14 cellular contexts compared by ENCODE assay signal in the genomic region with DNA sequence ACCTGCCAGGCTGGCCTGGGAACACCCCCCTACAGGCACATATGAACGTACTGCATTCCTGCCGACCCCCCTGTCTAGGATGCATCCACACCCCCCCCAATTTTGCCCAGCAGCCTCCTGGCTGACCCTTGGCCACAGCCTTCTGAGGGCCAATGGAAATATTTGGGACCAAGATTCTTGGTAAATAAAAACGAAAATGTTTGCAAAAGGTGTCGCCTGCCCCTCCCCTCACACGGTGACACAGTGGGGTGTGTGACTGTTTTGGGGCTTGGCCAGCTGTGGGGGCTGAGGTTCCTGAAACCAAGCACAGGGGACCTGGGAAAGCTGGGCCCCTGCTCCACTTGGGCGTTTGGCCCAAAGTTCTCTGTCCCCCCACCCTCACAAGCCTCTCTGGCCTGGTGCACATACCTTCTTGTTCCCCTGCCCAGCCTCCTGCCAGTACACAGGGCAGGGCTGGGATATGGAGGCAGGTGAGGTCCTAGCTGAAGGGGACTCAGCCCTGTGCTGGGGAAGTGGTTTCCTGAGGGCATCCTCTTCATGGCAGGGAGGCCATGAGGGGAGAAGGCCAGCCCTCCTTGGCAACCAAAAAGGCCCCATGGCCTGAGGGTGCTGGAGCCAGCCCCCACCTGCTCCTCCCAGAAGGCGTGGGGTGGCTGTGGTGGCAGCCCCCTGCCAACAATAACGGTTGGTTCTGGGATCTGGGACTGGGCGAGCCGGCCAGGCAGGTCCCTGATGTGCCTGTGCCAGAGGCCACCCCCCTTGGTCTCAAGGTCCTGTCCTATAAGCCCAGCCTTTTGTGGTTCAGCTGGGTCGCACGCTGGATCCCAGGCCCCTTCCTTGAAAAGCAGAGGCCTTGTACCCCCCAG. TPM values are rescaled to one million over a fixed set of nuclear protein-coding genes. Genes with fewer than 3 reads are reported as not detected.
DNase-seq lines count a peak whose midpoint lies in the region; TF ChIP-seq lines count a peak whose summit lies in the region.
"Had no signal": no experiment of that assay in that cellular context is flagged by ENCODE, and none has a peak within 500 bp of the region (broad histone marks: within the 10 kb centered on the region; RNA-seq: fewer than 3 reads in every experiment).

No MANE protein-coding gene starts in this region.

- no peak overlapping the region for H2AFZ ChIP-seq in hepatocyte

- H3K4me3 ChIP-seq in Caco-2 (ENCODE audit: low read depth, low read length) (no peak overlapping the region), NB4 (ENCODE audit: low read depth, low read length) (no peak overlapping the region), hepatocyte (no peak overlapping the region), prostate gland (no peak overlapping the region), dorsolateral prefrontal cortex (no peak overlapping the region)

- H3K4me3 Mint-ChIP-seq in Caco-2 (ENCODE audit: unreplicated experiment) (no peak overlapping the region), CD14-positive monocyte (no peak overlapping the region)

- no peaks in the 10 kb centered on the region for H3K9me2 ChIP-seq in hepatocyte (replicated peaks; ENCODE audit: insufficient read depth)

- CTCF ChIA-PET in Caco-2 (lab: Charles Lee): no interaction called here
- CTCF ChIA-PET in RWPE1 (lab: Yijun Ruan, JAX): no interaction called here

- intact Hi-C loops in Caco-2 (cut with micrococcal nuclease; ENCODE audit: unreplicated experiment) (no loop called here), prostate gland (cut with DNase I) (no loop called here), CD14-positive monocyte (cut with micrococcal nuclease) (no loop called here), dorsolateral prefrontal cortex (cut with DNase I) (no loop called here)

- H3K27me3 ChIP-seq in Caco-2 (replicated peaks; ENCODE audit: control insufficient read depth, insufficient read depth, low read length): no peaks in the 10 kb centered on the region
- peaks cover 21% of the 10 kb centered on the region for H3K27me3 ChIP-seq in hepatocyte
- no peaks in the 10 kb centered on the region for H3K27me3 ChIP-seq in prostate gland (replicated peaks; ENCODE audit: insufficient read depth)
- peaks cover 0 to 53% (median 27%) of the 10 kb centered on the region in 45 donors for H3K27me3 ChIP-seq in dorsolateral prefrontal cortex

- peaks cover 2% of the 10 kb centered on the region for H3K36me3 ChIP-seq in Caco-2 (ENCODE audit: control insufficient read depth, insufficient read depth, low read length)
- H3K36me3 ChIP-seq in hepatocyte (replicated peaks; ENCODE audit: insufficient read depth, low read depth): no peaks in the 10 kb centered on the region
- H3K36me3 ChIP-seq in prostate gland: peaks cover 8 to 16% of the 10 kb centered on the region in 2 donors

- POLR2A ChIA-PET in Caco-2 (lab: Charles Lee) (no interaction called here), RWPE1 (lab: Yijun Ruan, JAX; ENCODE audit: low non-redundant PET) (no interaction called here)

- H3K27me3 Mint-ChIP-seq in Caco-2 (ENCODE audit: insufficient read depth, unreplicated experiment) (no peaks in the 10 kb centered on the region), CD14-positive monocyte (ENCODE audit: low read depth in 3 of 3) (peaks cover 35 to 40% (median 39%) of the 10 kb centered on the region in 3 donors)

- H3K4me1 ChIP-seq in Caco-2 (peaks cover 45% of the 10 kb centered on the region), hepatocyte (ENCODE audit: insufficient read depth) (peaks cover 37% of the 10 kb centered on the region), prostate gland (replicated peaks) (peaks cover 39% of the 10 kb centered on the region)

- TF ChIP-seq POLR2A in NB4 (IDR thresholded peaks at IDR 0.05; ENCODE audit: extremely low read depth, insufficient read length) (peak; percentile 15), prostate gland (IDR thresholded peaks at IDR 0.05) (no peak)

- H3K9me3 Mint-ChIP-seq in Caco-2 (ENCODE audit: unreplicated experiment) (no peaks in the 10 kb centered on the region), CD14-positive monocyte (peaks cover 0 to 7% (median 1%) of the 10 kb centered on the region in 7 donors)
- H3K9me3 Mint-ChIP-seq: activated CD4-positive, alpha-beta memory T cell treated with anti-CD3 and anti-CD28 coated beads for 36 hours; activated naive CD4-positive, alpha-beta T cell treated with anti-CD3 and anti-CD28 coated beads, Interleukin-2, amount 50 U/mL, for 72 hours; activated T-cell treated with anti-CD3 and anti-CD28 coated beads, Interleukin-2, amount 50 U/mL, for 4 hours had no signal

- H3K27ac Mint-ChIP-seq in Caco-2 (ENCODE audit: unreplicated experiment) (peak overlapping the region; percentile 8), CD14-positive monocyte (no peak overlapping the region)
- H3K27ac Mint-ChIP-seq: activated CD4-positive, alpha-beta memory T cell treated with anti-CD3 and anti-CD28 coated beads for 36 hours; activated naive CD4-positive, alpha-beta T cell treated with anti-CD3 and anti-CD28 coated beads, Interleukin-2, amount 50 U/mL, for 72 hours had no signal

- BruUV-seq in Caco-2 (replicated peaks; lab: Mats Ljungman, UMichigan): no TSS peak

- H3K4me2 ChIP-seq in hepatocyte: peak overlapping the region; percentile 96

- no peak for DNase-seq in Caco-2
- no peak for DNase-seq in NB4 (ENCODE audit: low read depth)
- DNase-seq in hepatocyte (ENCODE audit: low spot score): no peak
- DNase-seq in prostate gland (ENCODE audit: low spot score): no peak
- DNase-seq in CD14-positive monocyte (ENCODE audit: low spot score): no peak
- DNase-seq in RWPE1 (ENCODE audit: low spot score): no peak
- no peak for DNase-seq in dorsolateral prefrontal cortex
- no peak for DNase-seq in activated CD4-positive, alpha-beta T cell treated with anti-CD3 and anti-CD28 coated beads, Interleukin-2, amount 50 U/mL, for 48 hours
- DNase-seq: activated CD4-positive, alpha-beta memory T cell treated with anti-CD3 and anti-CD28 coated beads for 36 hours; activated T-cell treated with anti-CD3 and anti-CD28 coated beads, Interleukin-2, amount 50 U/mL, for 4 hours; DMS 273 treated with DMSO at 0.1 percent for 48 hours; stimulated activated CD4-positive, alpha-beta T cell treated with anti-CD3 and anti-CD28 coated beads, Interleukin-1b, Interleukin-23, amount 100 ng/mL, for 48 hours; substantia nigra had no signal

- WGBS in hepatocyte (ENCODE audit: low lambda C conversion rate, missing lambda C conversion rate): 77% methylated on average over 12 of the region's 12 CpGs
- WGBS in prostate gland: 57% methylated on average over 12 of the region's 12 CpGs

- H3K9me3 ChIP-seq in Caco-2: no peaks in the 10 kb centered on the region
- no peaks in the 10 kb centered on the region for H3K9me3 ChIP-seq in hepatocyte (ENCODE audit: low read depth)
- H3K9me3 ChIP-seq in prostate gland: no peaks in the 10 kb centered on the region

- peaks cover 14% of the 10 kb centered on the region for H3K79me2 ChIP-seq in hepatocyte

- peaks cover 15% of the 10 kb centered on the region for H4K20me1 ChIP-seq in hepatocyte (ENCODE audit: insufficient read depth, poor library complexity, severe bottlenecking)

- no peak overlapping the region for H3K27ac ChIP-seq in hepatocyte
- H3K27ac ChIP-seq in prostate gland: peak overlapping the region; percentile 53 to 62
- H3K27ac ChIP-seq in RWPE1: no peak overlapping the region; the same call in 1 of the 2 replicates
- no peak overlapping the region for H3K27ac ChIP-seq in dorsolateral prefrontal cortex

- H3K36me3 Mint-ChIP-seq in Caco-2 (ENCODE audit: insufficient read depth, unreplicated experiment) (peaks cover 41% of the 10 kb centered on the region), CD14-positive monocyte (peaks cover 34 to 44% of the 10 kb centered on the region in 2 donors)

- peaks cover 13% of the 10 kb centered on the region for H3K4me1 Mint-ChIP-seq in Caco-2 (ENCODE audit: low read depth, unreplicated experiment)
- peaks cover 65% of the 10 kb centered on the region for H3K4me1 Mint-ChIP-seq in CD14-positive monocyte

- TF ChIP-seq CTCF in Caco-2 (IDR thresholded peaks at IDR 0.05; ENCODE audit: insufficient read depth in 1 of 2, low read depth in 1 of 2, low read length in 1 of 2, severe bottlenecking in 1 of 2, unreplicated experiment in 1 of 2) (no peak), NB4 (IDR thresholded peaks at IDR 0.05; ENCODE audit: low read depth, low read length) (no peak), hepatocyte (IDR thresholded peaks at IDR 0.05; ENCODE audit: poor library complexity) (no peak), prostate gland (IDR thresholded peaks at IDR 0.05) (no peak), CD14-positive monocyte (IDR thresholded peaks at IDR 0.05) (no peak), RWPE1 (conservative IDR thresholded peaks at IDR 0.05; ENCODE audit: low read depth) (no peak), dorsolateral prefrontal cortex (IDR thresholded peaks at IDR 0.05 in 54 of 56, conservative IDR thresholded peaks at IDR 0.05 in 2 of 56; ENCODE audit: low read depth in 1 of 56, partially characterized antibody in 56 of 56) (no peak)

RNA-seq across cellular contexts. Expression of a gene that starts 2.1 kb away (rescaled TPM):
- total RNA-seq in Caco-2 (2022) (15.4 and 16.3 TPM in 2 replicates), hepatocyte (9.7 and 10.2 TPM in 2 replicates), prostate gland (10 to 100 TPM; 23.2 to 83.0 TPM), dorsolateral prefrontal cortex (1 to 10 TPM in 114 of 120 experiments, under 1 TPM in 6; 0.59 to 7.9 (median 2.4) TPM)
- polyA plus RNA-seq in hepatocyte (33.2 and 39.7 TPM in 2 replicates), CD14-positive monocyte (1 to 10 TPM; 1.0 to 1.4 TPM)

RNA-seq across cellular contexts. Expression of a gene that starts 6.9 kb away (rescaled TPM):
- total RNA-seq in Caco-2 (2022) (84.7 and 93.6 TPM in 2 replicates), hepatocyte (12.2 and 12.9 TPM in 2 replicates), prostate gland (100 to 1,000 TPM in 1 of 2 donors, 10 to 100 TPM in 1; 61.8 to 115 TPM), dorsolateral prefrontal cortex (100 to 1,000 TPM in 4 of 120 experiments, 10 to 100 TPM in 116; 45.8 to 113 (median 69.3) TPM)
- polyA plus RNA-seq in hepatocyte (50.0 and 57.3 TPM in 2 replicates), CD14-positive monocyte (10 to 100 TPM; 26.8 to 35.0 TPM)

RNA-seq across cellular contexts. Expression of a gene that starts 7.2 kb away (rescaled TPM):
- total RNA-seq in Caco-2 (2022): 268 and 302 TPM in 2 replicates
- total RNA-seq in hepatocyte: 248 and 260 TPM in 2 replicates
- 356 and 392 TPM in 2 replicates for polyA plus RNA-seq in hepatocyte
- 100 to 1,000 TPM; 313 to 362 TPM for total RNA-seq in prostate gland
- polyA plus RNA-seq in CD14-positive monocyte: 10 to 100 TPM; 18.1 to 57.4 TPM
- total RNA-seq in dorsolateral prefrontal cortex: 100 to 1,000 TPM in 1 of 120 experiments, 10 to 100 TPM in 119; 20.0 to 110 (median 44.8) TPM

RNA-seq across cellular contexts. Expression of a gene that starts 15.8 kb away (rescaled TPM):
- total RNA-seq in Caco-2 (2022) (2,622 and 2,843 TPM in 2 replicates), hepatocyte (342 and 401 TPM in 2 replicates), prostate gland (100 to 1,000 TPM; 431 to 906 TPM), dorsolateral prefrontal cortex (100 to 1,000 TPM; 332 to 619 (median 470) TPM)
- polyA plus RNA-seq in hepatocyte (468 and 539 TPM in 2 replicates), CD14-positive monocyte (100 to 1,000 TPM; 879 to 990 TPM)

RNA-seq across cellular contexts. Expression of a gene that starts 16.7 kb away (rescaled TPM):
- total RNA-seq in Caco-2 (2022) (139 and 141 TPM in 2 replicates), hepatocyte (38.0 and 50.2 TPM in 2 replicates), prostate gland (10 to 100 TPM; 64.5 to 91.1 TPM), dorsolateral prefrontal cortex (10 to 100 TPM; 37.4 to 86.4 (median 53.8) TPM)
- polyA plus RNA-seq in hepatocyte (372 and 402 TPM in 2 replicates), CD14-positive monocyte (100 to 1,000 TPM; 110 to 133 TPM)

Comparison
In these comparisons a context has a peak if more than half of its experiments do, and no peak if none do; other contexts are left out.
1. H3K27ac ChIP-seq: peak in prostate gland (2 of 2); none in hepatocyte (single experiment), RWPE1 (single experiment) and dorsolateral prefrontal cortex (0 of 59).